ENCODE assay signal across 16 cellular contexts in genomic region chr4:1196421-1197183, GRCh38. TPM values are rescaled to one million over a fixed set of nuclear protein-coding genes. Genes with fewer than 3 reads are reported as not detected.
DNase-seq lines count a peak whose midpoint lies in the region; ATAC-seq and TF ChIP-seq lines count a peak whose summit lies in the region.
"Had no signal": no experiment of that assay in that cellular context is flagged by ENCODE, and none has a peak within 500 bp of the region (broad histone marks: within the 10 kb centered on the region; RNA-seq: fewer than 3 reads in every experiment).

No MANE protein-coding gene starts in this region.

- peaks cover 20% of the 10 kb centered on the region for H3K27me3 ChIP-seq in BLaER1
- H3K27me3 ChIP-seq: ovary, testis had no signal

- H3K27ac Mint-ChIP-seq in activated CD4-positive, alpha-beta memory T cell treated with anti-CD3 and anti-CD28 coated beads, Interleukin-2, amount 10 ng/mL, durations not matched to agents 7 days and 5 days = no peak overlapping the region
- H3K27ac Mint-ChIP-seq in natural killer cell = peak overlapping the region; percentile 79 to 100
- H3K27ac Mint-ChIP-seq: B cell had no signal

- DNase-seq in 8988T = peak; percentile 56
- peak; percentile 16 for DNase-seq in activated CD4-positive, alpha-beta memory T cell treated with anti-CD3 and anti-CD28 coated beads, Interleukin-2, amount 10 ng/mL, durations not matched to agents 7 days and 5 days
- DNase-seq in natural killer cell = no peak
- DNase-seq in midbrain (lab: John Stamatoyannopoulos, UW) = no peak
- DNase-seq: caudate nucleus; effector memory CD4-positive, alpha-beta T cell; hippocampal formation; left cardiac atrium; OCI-M1; testis had no signal

- H3K9ac ChIP-seq in BLaER1 = no peak overlapping the region

- intact Hi-C loops in natural killer cell (cut with micrococcal nuclease) = no loop called here

- H3K4me1 ChIP-seq in BLaER1 = peaks cover 52% of the 10 kb centered on the region

- peaks cover 20% of the 10 kb centered on the region for H3K36me3 Mint-ChIP-seq in activated CD4-positive, alpha-beta memory T cell treated with anti-CD3 and anti-CD28 coated beads, Interleukin-2, amount 10 ng/mL, durations not matched to agents 7 days and 5 days (ENCODE audit: low read depth)
- H3K36me3 Mint-ChIP-seq in natural killer cell = peaks cover 9% of the 10 kb centered on the region

- peaks cover 2% of the 10 kb centered on the region for H3K9me3 ChIP-seq in BLaER1
- H3K9me3 ChIP-seq: mucosa of descending colon, ovary, testis had no signal

- H4K20me1 ChIP-seq in BLaER1 = peaks cover 35% of the 10 kb centered on the region

- no peak for TF ChIP-seq CTCF in natural killer cell (IDR thresholded peaks at IDR 0.05)

- CTCF ChIA-PET in activated CD4-positive, alpha-beta memory T cell treated with anti-CD3 and anti-CD28 coated beads, Interleukin-2, amount 10 ng/mL, durations not matched to agents 7 days and 5 days (lab: Charles Lee) = no interaction called here

- ATAC-seq in natural killer cell (no peak), HG03432 (IDR thresholded peaks at IDR 0.05; ENCODE audit: unreplicated experiment) (no peak)
- ATAC-seq in activated CD4-positive, CD25-positive, alpha-beta regulatory T cell treated with anti-CD3 and anti-CD28 coated beads, Interleukin-2, amount 50 U/mL, for 24 hours = no peak
- ATAC-seq: left cardiac atrium, mucosa of descending colon had no signal

- no peak overlapping the region for H3K27ac ChIP-seq in BLaER1
- H3K27ac ChIP-seq: ovary, testis had no signal

- POLR2A ChIA-PET in activated CD4-positive, alpha-beta memory T cell treated with anti-CD3 and anti-CD28 coated beads, Interleukin-2, amount 10 ng/mL, durations not matched to agents 7 days and 5 days (lab: Charles Lee) = interaction anchor here (1.4 kb wide), 1 partner anchor 52 kb away, joined by 3 read pairs; the partner anchor contains the start of gene CTBP1

- H3K36me3 ChIP-seq in BLaER1 = no peaks in the 10 kb centered on the region
- H3K36me3 ChIP-seq: ovary had no signal

- H3K27me3 Mint-ChIP-seq in activated CD4-positive, alpha-beta memory T cell treated with anti-CD3 and anti-CD28 coated beads, Interleukin-2, amount 10 ng/mL, durations not matched to agents 7 days and 5 days = no peaks in the 10 kb centered on the region
- no peaks in the 10 kb centered on the region for H3K27me3 Mint-ChIP-seq in natural killer cell (ENCODE audit: low read depth in 2 of 2)
- H3K27me3 Mint-ChIP-seq: B cell had no signal

- no peaks in the 10 kb centered on the region for H3K9me3 Mint-ChIP-seq in activated CD4-positive, alpha-beta memory T cell treated with anti-CD3 and anti-CD28 coated beads, Interleukin-2, amount 10 ng/mL, durations not matched to agents 7 days and 5 days
- H3K9me3 Mint-ChIP-seq in natural killer cell = no peaks in the 10 kb centered on the region

- H3K4me3 Mint-ChIP-seq in activated CD4-positive, alpha-beta memory T cell treated with anti-CD3 and anti-CD28 coated beads, Interleukin-2, amount 10 ng/mL, durations not matched to agents 7 days and 5 days = no peak overlapping the region
- H3K4me3 Mint-ChIP-seq in natural killer cell = peak overlapping the region; percentile 25
- H3K4me3 Mint-ChIP-seq: B cell had no signal

- peak overlapping the region; percentile 39 for H3K4me2 ChIP-seq in BLaER1

- H3K4me1 Mint-ChIP-seq in activated CD4-positive, alpha-beta memory T cell treated with anti-CD3 and anti-CD28 coated beads, Interleukin-2, amount 10 ng/mL, durations not matched to agents 7 days and 5 days = peaks cover 26% of the 10 kb centered on the region
- peaks cover 43 to 57% of the 10 kb centered on the region in 2 donors for H3K4me1 Mint-ChIP-seq in natural killer cell

- H3K4me3 ChIP-seq in BLaER1 = no peak overlapping the region
- H3K4me3 ChIP-seq: mucosa of descending colon, ovary, testis had no signal

RNA-seq across cellular contexts. Expression of gene SPON2, which starts 24.2 kb away (rescaled TPM):
- total RNA-seq in activated CD4-positive, alpha-beta memory T cell treated with anti-CD3 and anti-CD28 coated beads, Interleukin-2, amount 10 ng/mL, durations not matched to agents 7 days and 5 days = 10 to 100 TPM; 22.8 to 24.6 TPM
- total RNA-seq in natural killer cell = 1,000 to 10,000 TPM; 1,124 to 1,574 (median 1,339) TPM

RNA-seq across cellular contexts. Expression of gene CTBP1, which starts 52.3 kb away (rescaled TPM):
- 100 to 1,000 TPM; 209 to 221 TPM for total RNA-seq in activated CD4-positive, alpha-beta memory T cell treated with anti-CD3 and anti-CD28 coated beads, Interleukin-2, amount 10 ng/mL, durations not matched to agents 7 days and 5 days
- 100 to 1,000 TPM; 384 to 388 (median 388) TPM for total RNA-seq in natural killer cell

Comparison
In these comparisons a context has a peak if more than half of its experiments do, and no peak if none do; other contexts are left out.
1. DNase-seq: peak in 8988T (single experiment) and activated CD4-positive, alpha-beta memory T cell treated with anti-CD3 and anti-CD28 coated beads, Interleukin-2, amount 10 ng/mL, durations not matched to agents 7 days and 5 days (single experiment); none in natural killer cell (single experiment) and midbrain (single experiment).
2. RNA of gene SPON2, which starts 24.2 kb away (total RNA-seq): 1,124 to 1,574 TPM in natural killer cell; 22.8 to 24.6 TPM in activated CD4-positive, alpha-beta memory T cell treated with anti-CD3 and anti-CD28 coated beads, Interleukin-2, amount 10 ng/mL, durations not matched to agents 7 days and 5 days; every median in the first group is over 10 times any median in the second.